15 cellular contexts compared by ENCODE assay signal in genomic region chr5:6596388-6596787, GRCh38. TPM values are rescaled to one million over a fixed set of nuclear protein-coding genes. Genes with fewer than 3 reads are reported as not detected.
DNase-seq lines count a peak whose midpoint lies in the region; ATAC-seq, FAIRE-seq and TF ChIP-seq lines count a peak whose summit lies in the region.
"Had no signal": no experiment of that assay in that cellular context is flagged by ENCODE, and none has a peak within 500 bp of the region (broad histone marks: within the 10 kb centered on the region; RNA-seq: fewer than 3 reads in every experiment).

No MANE protein-coding gene starts in this region.

- no peak overlapping the region for H3K27ac ChIP-seq in K562 (ENCODE audit: extremely low read depth, low read depth, low read length)
- no peak overlapping the region for H3K27ac ChIP-seq in small intestine (ENCODE audit: low read depth in 1 of 2, low read length in 1 of 2)
- H3K27ac ChIP-seq in dorsolateral prefrontal cortex, result no peak overlapping the region
- H3K27ac ChIP-seq: BLaER1 treated with 17β-estradiol and CSF1 and Interleukin-3, amounts not matched to agents 10 nM and 100 nM had no signal

- no peak for FAIRE-seq in K562 (lab: Jason Lieb, UNC)
- no peak for FAIRE-seq in small intestine (lab: Jason Lieb, UNC)

- H3K27me3 Mint-ChIP-seq in activated CD8-positive, alpha-beta memory T cell treated with anti-CD3 and anti-CD28 coated beads, Interleukin-2, amount 10 ng/mL, durations not matched to agents 7 days and 5 days, result no peaks in the 10 kb centered on the region
- H3K27me3 Mint-ChIP-seq: CD4-positive, alpha-beta T cell; IgD-negative memory B cell had no signal

- H3K4me3 ChIP-seq in K562 (no peak overlapping the region), small intestine (ENCODE audit: low read depth in 1 of 2, low read length in 2 of 2) (no peak overlapping the region), dorsolateral prefrontal cortex (no peak overlapping the region)
- H3K4me3 ChIP-seq: BLaER1 treated with 17β-estradiol and CSF1 and Interleukin-3, amounts not matched to agents 10 nM and 100 nM had no signal

- no peak for TF ChIP-seq RAD21 in K562 (CRISPR knock-in tag; conservative IDR thresholded peaks at IDR 0.05 in 1 of 2, IDR thresholded peaks at IDR 0.05 in 1 of 2)

- in situ Hi-C loops in K562 (cut with MboI), result no loop called here

- POLR2A ChIA-PET in K562 (lab: Yijun Ruan, JAX), result no interaction called here

- H3K4me1 Mint-ChIP-seq in activated CD8-positive, alpha-beta memory T cell treated with anti-CD3 and anti-CD28 coated beads, Interleukin-2, amount 10 ng/mL, durations not matched to agents 7 days and 5 days, result no peaks in the 10 kb centered on the region

- no peak for TF ChIP-seq POLR2A in K562 (conservative IDR thresholded peaks at IDR 0.05)

- H3K79me2 ChIP-seq in K562 (ENCODE audit: control insufficient read depth, insufficient read depth, low read length), result no peaks in the 10 kb centered on the region

- no TSS peak for BruUV-seq in K562 (replicated peaks; lab: Mats Ljungman, UMichigan)

- H3K27me3 ChIP-seq in K562 (ENCODE audit: control insufficient read depth in 2 of 2, insufficient read depth in 2 of 2, low read length in 2 of 2) (no peaks in the 10 kb centered on the region), small intestine (ENCODE audit: control insufficient read depth in 2 of 2, insufficient read depth in 2 of 2, low read length in 2 of 2) (no peaks in the 10 kb centered on the region), dorsolateral prefrontal cortex (no peaks in the 10 kb centered on the region)
- H3K27me3 ChIP-seq: BLaER1 treated with 17β-estradiol and CSF1 and Interleukin-3, amounts not matched to agents 10 nM and 100 nM had no signal

- TF ChIP-seq CTCF in K562 (IDR thresholded peaks at IDR 0.05 in 2 of 3, conservative IDR thresholded peaks at IDR 0.05 in 1 of 3; ENCODE audit: insufficient read depth in 2 of 3, low read depth in 1 of 3, low read length in 3 of 3) (no peak), dorsolateral prefrontal cortex (IDR thresholded peaks at IDR 0.05 in 54 of 56, conservative IDR thresholded peaks at IDR 0.05 in 2 of 56; ENCODE audit: low read depth in 1 of 56, partially characterized antibody in 56 of 56) (no peak)

- H3K27ac Mint-ChIP-seq in activated CD8-positive, alpha-beta memory T cell treated with anti-CD3 and anti-CD28 coated beads, Interleukin-2, amount 10 ng/mL, durations not matched to agents 7 days and 5 days, result no peak overlapping the region
- H3K27ac Mint-ChIP-seq: CD4-positive, alpha-beta T cell; HFFc6; IgD-negative memory B cell had no signal

- no peak overlapping the region for H3K4me2 ChIP-seq in K562 (ENCODE audit: insufficient read depth, low read length)
- H3K4me2 ChIP-seq: BLaER1 treated with 17β-estradiol and CSF1 and Interleukin-3, amounts not matched to agents 10 nM and 100 nM had no signal

- H2AFZ ChIP-seq in K562 (ENCODE audit: low read depth, low read length), result no peak overlapping the region

- WGBS in K562 (ENCODE audit: insufficient coverage, low coverage, missing lambda C conversion rate), result 92% methylated on average over 5 of the region's 5 CpGs
- WGBS in small intestine, 3 donors, result 41 to 84% (median 57%) methylated on average over 5 of the region's 5 CpGs

- no peak overlapping the region for H3K9ac ChIP-seq in K562 (ENCODE audit: insufficient read depth in 1 of 2, low read depth in 2 of 2, low read length in 2 of 2)
- H3K9ac ChIP-seq: BLaER1 treated with 17β-estradiol and CSF1 and Interleukin-3, amounts not matched to agents 10 nM and 100 nM had no signal

- peaks cover 0 to 4% of the 10 kb centered on the region in 2 experiments; a peak in 2 of 5 replicates for H3K4me1 ChIP-seq in K562 (replicated peaks in 1 of 2; ENCODE audit: control insufficient read depth in 2 of 2, insufficient read depth in 2 of 2, low read length in 2 of 2)
- no peaks in the 10 kb centered on the region for H3K4me1 ChIP-seq in small intestine (ENCODE audit: control insufficient read depth in 2 of 2, insufficient read depth in 1 of 2, low read depth in 1 of 2, low read length in 1 of 2)

- CTCF ChIA-PET in activated CD8-positive, alpha-beta memory T cell treated with anti-CD3 and anti-CD28 coated beads, Interleukin-2, amount 10 ng/mL, durations not matched to agents 7 days and 5 days (lab: Charles Lee), result no interaction called here
- CTCF ChIA-PET in K562 (lab: Yijun Ruan, JAX; ENCODE audit: low intra/inter-chr PET ratio), result no interaction called here

- no peaks in the 10 kb centered on the region for H3K9me3 Mint-ChIP-seq in activated CD8-positive, alpha-beta memory T cell treated with anti-CD3 and anti-CD28 coated beads, Interleukin-2, amount 10 ng/mL, durations not matched to agents 7 days and 5 days (ENCODE audit: low read depth)
- H3K9me3 Mint-ChIP-seq: CD4-positive, alpha-beta T cell; HFFc6 had no signal

- H3K36me3 ChIP-seq in K562 (ENCODE audit: control insufficient read depth, insufficient read depth, low read length), result peaks cover 53% of the 10 kb centered on the region
- H3K36me3 ChIP-seq in small intestine (ENCODE audit: control insufficient read depth in 2 of 2, insufficient read depth in 2 of 2, low read length in 2 of 2), result peaks cover 5 to 15% of the 10 kb centered on the region in 2 donors

- DNase-seq in activated CD8-positive, alpha-beta memory T cell treated with anti-CD3 and anti-CD28 coated beads, Interleukin-2, amount 10 ng/mL, durations not matched to agents 7 days and 5 days, result peak; percentile 19
- no peak for DNase-seq in activated CD8-positive, alpha-beta memory T cell treated with anti-CD3 and anti-CD28 coated beads, Interleukin-2, amount 50 U/mL, for 4 hours
- no peak for DNase-seq in K562 (ENCODE audit: extremely low read depth in 1 of 4, low spot score in 3 of 4)
- peak; percentile 80 for DNase-seq in left lobe of liver (ENCODE audit: low spot score)
- peak; percentile 31 for DNase-seq in small intestine
- DNase-seq in dorsolateral prefrontal cortex, result no peak
- no peak for DNase-seq in NOMO-1 treated with DMSO at 0.1 percent for 48 hours (lab: John Stamatoyannopoulos, UW; ENCODE audit: unreplicated experiment)
- DNase-seq: ACHN; Calu3; CD4-positive, alpha-beta T cell; DMS 273 treated with DMSO at 0.1 percent for 48 hours; HCEC 1CT; HFFc6 had no signal

- H3K36me3 Mint-ChIP-seq in activated CD8-positive, alpha-beta memory T cell treated with anti-CD3 and anti-CD28 coated beads, Interleukin-2, amount 10 ng/mL, durations not matched to agents 7 days and 5 days, result peaks cover 38% of the 10 kb centered on the region

- H4K20me1 ChIP-seq in K562 (replicated peaks; ENCODE audit: control insufficient read depth, insufficient read depth, low read length), result no peaks in the 10 kb centered on the region

- no peak overlapping the region for H3K4me3 Mint-ChIP-seq in activated CD8-positive, alpha-beta memory T cell treated with anti-CD3 and anti-CD28 coated beads, Interleukin-2, amount 10 ng/mL, durations not matched to agents 7 days and 5 days
- H3K4me3 Mint-ChIP-seq: CD4-positive, alpha-beta T cell; HFFc6; IgD-negative memory B cell had no signal

- no peaks in the 10 kb centered on the region for H3K9me1 ChIP-seq in K562 (ENCODE audit: control insufficient read depth, insufficient read depth, low read length)

- TF ChIP-seq EP300 in K562 (IDR thresholded peaks at IDR 0.05; ENCODE audit: low read length), result no peak

- H3K9me3 ChIP-seq in K562 (replicated peaks; ENCODE audit: control insufficient read depth, insufficient read depth, low read depth, low read length) (no peaks in the 10 kb centered on the region), small intestine (ENCODE audit: control insufficient read depth, low read depth) (no peaks in the 10 kb centered on the region)
- H3K9me3 ChIP-seq: BLaER1 treated with 17β-estradiol and CSF1 and Interleukin-3, amounts not matched to agents 10 nM and 100 nM had no signal

- intact Hi-C loops in K562 (cut with micrococcal nuclease) (no loop called here), dorsolateral prefrontal cortex (cut with DNase I) (no loop called here)

- no peak for ATAC-seq in activated CD8-positive, alpha-beta memory T cell treated with anti-CD3 and anti-CD28 coated beads, Interleukin-2, amount 10 ng/mL, durations not matched to agents 7 days and 5 days
- ATAC-seq in K562 (no peak), left lobe of liver (peak; percentile 54)

RNA-seq across cellular contexts. Expression of gene NSUN2, which starts 36.5 kb away (rescaled TPM):
- 100 to 1,000 TPM in 1 of 2 experiments, 10 to 100 TPM in 1; 79.8 to 111 TPM for total RNA-seq in activated CD8-positive, alpha-beta memory T cell treated with anti-CD3 and anti-CD28 coated beads, Interleukin-2, amount 10 ng/mL, durations not matched to agents 7 days and 5 days
- 302 and 367 TPM in 2 replicates for total RNA-seq in K562 (2011; cell fraction: chromatin; rRNA removed; ENCODE audit: low replicate concordance)
- 157 and 179 TPM in 2 replicates for total RNA-seq in K562 (2011; cell fraction: nucleolus; rRNA removed)
- 204 and 221 TPM in 2 replicates for total RNA-seq in K562 (2011; cell fraction: nucleoplasm; rRNA removed)
- total RNA-seq in K562 (2014; rRNA removed) (138 and 161 TPM in 2 replicates), K562 (2014; rRNA removed; fragmentation: Illumina TruSeq; extraction: Trizol) (127 and 137 TPM in 2 replicates), K562 (2015; rRNA removed; fragmentation: Illumina TruSeq; extraction: Trizol) (122 and 124 TPM in 2 replicates), K562 (2021) (138 and 160 TPM in 2 replicates), left lobe of liver (26.4 TPM), dorsolateral prefrontal cortex (10 to 100 TPM; 23.9 to 79.2 (median 38.6) TPM)
- polyA plus RNA-seq in K562 (2011; rRNA removed) (97.8 and 118 TPM in 2 replicates), K562 (2014; fragmentation: Illumina TruSeq; extraction: Trizol) (158 and 167 TPM in 2 replicates), K562 (2014; fragmentation: Nextera tagmentation; extraction: Ambion mirVana) (10 to 100 TPM in 1 of 2 experiments, 1 to 10 TPM in 1; 9.2 to 13.6 TPM), K562 (2014; rRNA removed) (153 and 156 TPM in 2 replicates), small intestine (10 to 100 TPM; 36.5 to 45.7 (median 41.9) TPM)
- 65.2 and 68.8 TPM in 2 replicates for polyA plus RNA-seq in K562 (2011; cell fraction: cytosol; rRNA removed)
- polyA plus RNA-seq in K562 (2011; cell fraction: nucleus; rRNA removed), result 184 and 242 TPM in 2 replicates
- 70.0 and 115 TPM in 2 replicates for polyA plus RNA-seq in K562 (2012)
- polyA minus RNA-seq in K562 (2011; rRNA and poly(A)+ RNA removed), result 89.1 and 113 TPM in 2 replicates
- polyA minus RNA-seq in K562 (2011; cell fraction: cytosol; rRNA and poly(A)+ RNA removed), result 57.1 and 67.4 TPM in 2 replicates
- 83.1 and 96.6 TPM in 2 replicates for polyA minus RNA-seq in K562 (2011; cell fraction: nucleus; rRNA and poly(A)+ RNA removed)

RNA-seq across cellular contexts. Expression of gene SRD5A1, which starts 36.9 kb away (rescaled TPM):
- 10 to 100 TPM; 11.0 to 16.2 TPM for total RNA-seq in activated CD8-positive, alpha-beta memory T cell treated with anti-CD3 and anti-CD28 coated beads, Interleukin-2, amount 10 ng/mL, durations not matched to agents 7 days and 5 days
- total RNA-seq in K562 (2011; cell fraction: chromatin; rRNA removed; ENCODE audit: low replicate concordance), result 18.5 and 18.8 TPM in 2 replicates
- total RNA-seq in K562 (2011; cell fraction: nucleolus; rRNA removed), result 8.7 and 11.2 TPM in 2 replicates
- 13.9 and 23.4 TPM in 2 replicates for total RNA-seq in K562 (2011; cell fraction: nucleoplasm; rRNA removed)
- 14.4 and 21.2 TPM in 2 replicates for total RNA-seq in K562 (2014; rRNA removed)
- total RNA-seq in K562 (2014; rRNA removed; fragmentation: Illumina TruSeq; extraction: Trizol), result 6.7 and 9.7 TPM in 2 replicates
- 5.0 TPM in 2 replicates for total RNA-seq in K562 (2015; rRNA removed; fragmentation: Illumina TruSeq; extraction: Trizol)
- total RNA-seq in K562 (2021), result 22.1 and 22.2 TPM in 2 replicates
- polyA plus RNA-seq in K562 (2011; rRNA removed), result 20.0 and 22.6 TPM in 2 replicates
- 16.3 and 47.6 TPM in 2 replicates for polyA plus RNA-seq in K562 (2011; cell fraction: cytosol; rRNA removed)
- polyA plus RNA-seq in K562 (2011; cell fraction: nucleus; rRNA removed), result 15.9 and 23.7 TPM in 2 replicates
- 7.2 and 11.9 TPM in 2 replicates for polyA plus RNA-seq in K562 (2012)
- polyA plus RNA-seq in K562 (2014; fragmentation: Illumina TruSeq; extraction: Trizol), result 7.2 and 8.1 TPM in 2 replicates
- 1 to 10 TPM; 1.3 to 1.8 TPM for polyA plus RNA-seq in K562 (2014; fragmentation: Nextera tagmentation; extraction: Ambion mirVana)
- polyA plus RNA-seq in K562 (2014; rRNA removed), result 13.7 and 19.0 TPM in 2 replicates
- 7.1 and 8.6 TPM in 2 replicates for polyA minus RNA-seq in K562 (2011; rRNA and poly(A)+ RNA removed)
- 5.7 and 7.3 TPM in 2 replicates for polyA minus RNA-seq in K562 (2011; cell fraction: cytosol; rRNA and poly(A)+ RNA removed)
- polyA minus RNA-seq in K562 (2011; cell fraction: nucleus; rRNA and poly(A)+ RNA removed), result 6.8 and 9.6 TPM in 2 replicates
- total RNA-seq in left lobe of liver, result 35.1 TPM
- 10 to 100 TPM in 2 of 3 donors, 1 to 10 TPM in 1; 9.2 to 16.6 (median 14.5) TPM for polyA plus RNA-seq in small intestine
- total RNA-seq in dorsolateral prefrontal cortex, result 10 to 100 TPM; 15.2 to 41.5 (median 25.7) TPM

Comparison
In these comparisons a context has a peak if more than half of its experiments do, and no peak if none do; other contexts are left out.
1. DNase-seq: peak in activated CD8-positive, alpha-beta memory T cell treated with anti-CD3 and anti-CD28 coated beads, Interleukin-2, amount 10 ng/mL, durations not matched to agents 7 days and 5 days (single experiment), left lobe of liver (single experiment) and small intestine (single experiment); none in activated CD8-positive, alpha-beta memory T cell treated with anti-CD3 and anti-CD28 coated beads, Interleukin-2, amount 50 U/mL, for 4 hours (single experiment), K562 (0 of 4), dorsolateral prefrontal cortex (0 of 10) and NOMO-1 treated with DMSO at 0.1 percent for 48 hours (single experiment).